ENCODE assay signal across 13 cellular contexts in the genomic region with DNA sequence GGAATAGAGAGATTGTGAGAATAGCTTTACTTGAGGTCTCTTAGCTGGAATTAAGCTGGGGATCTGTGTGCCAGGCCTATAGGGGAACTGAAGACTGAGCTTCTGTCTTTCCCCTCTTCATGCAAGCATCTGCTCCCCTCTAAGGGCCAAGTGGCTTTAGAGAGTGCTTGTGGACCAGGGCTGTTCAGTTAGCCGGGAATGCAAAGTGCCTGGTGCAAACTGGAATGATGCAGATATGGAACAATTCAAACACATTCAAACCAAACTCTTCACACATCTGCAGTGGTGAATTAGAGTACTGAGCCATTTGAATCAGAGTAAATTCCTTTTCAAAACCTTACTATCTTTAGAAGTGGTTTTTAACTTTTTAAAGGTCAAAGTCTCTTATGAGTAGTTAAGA.
DNase-seq lines count a peak whose midpoint lies in the region; ATAC-seq and TF ChIP-seq lines count a peak whose summit lies in the region.
"Had no signal": no experiment of that assay in that cellular context is flagged by ENCODE, and none has a peak within 500 bp of the region (broad histone marks: within the 10 kb centered on the region; RNA-seq: fewer than 3 reads in every experiment).

No MANE protein-coding gene starts in this region.

- no peaks in the 10 kb centered on the region for H4K20me1 ChIP-seq in neural progenitor cell (ENCODE audit: low read depth)

- no peak overlapping the region for H3K27ac Mint-ChIP-seq in neural progenitor cell
- H3K27ac Mint-ChIP-seq: nephron progenitor cell; stimulated activated naive CD8-positive, alpha-beta T cell treated with anti-CD3 and anti-CD28 coated beads, Interleukin-15, Interleukin-2, amounts not matched to agents 100 ng/mL and 50 ng/mL, for 24 hours had no signal

- no peak overlapping the region for H3K4me3 ChIP-seq in neural progenitor cell
- H3K4me3 ChIP-seq: breast epithelium had no signal

- H3K4me2 ChIP-seq in neural progenitor cell, result no peak overlapping the region

- peaks cover 11% of the 10 kb centered on the region for H3K4me1 Mint-ChIP-seq in neural progenitor cell

- TF ChIP-seq CTCF in neural progenitor cell (IDR thresholded peaks at IDR 0.05) (no peak), GM10266 (IDR thresholded peaks at IDR 0.05; ENCODE audit: control insufficient read depth, insufficient read depth, low read depth, missing control alignments) (no peak)

- H2AFZ ChIP-seq in neural progenitor cell (replicated peaks), result no peak overlapping the region

- no peaks in the 10 kb centered on the region for H3K27me3 ChIP-seq in neural progenitor cell
- H3K27me3 ChIP-seq: breast epithelium had no signal

- H3K79me2 ChIP-seq in neural progenitor cell (ENCODE audit: low read depth), result no peaks in the 10 kb centered on the region

- H3K9me3 Mint-ChIP-seq in neural progenitor cell, result no peaks in the 10 kb centered on the region
- H3K9me3 Mint-ChIP-seq: nephron progenitor cell; stimulated activated naive CD8-positive, alpha-beta T cell treated with anti-CD3 and anti-CD28 coated beads, Interleukin-15, Interleukin-2, amounts not matched to agents 100 ng/mL and 50 ng/mL, for 24 hours had no signal

- ATAC-seq in GM19025 (IDR thresholded peaks at IDR 0.05; ENCODE audit: low read depth, unreplicated experiment) (peak; percentile 45), HG02588 (IDR thresholded peaks at IDR 0.05; ENCODE audit: unreplicated experiment) (peak; percentile 59), HG03460 (IDR thresholded peaks at IDR 0.05; ENCODE audit: unreplicated experiment) (no peak)

- H3F3A ChIP-seq in neural progenitor cell (ENCODE audit: low read depth), result peaks cover 7% of the 10 kb centered on the region

- peak overlapping the region; percentile 31 for H3K27ac ChIP-seq in neural progenitor cell
- H3K27ac ChIP-seq: breast epithelium had no signal

- no peaks in the 10 kb centered on the region for H3K9me3 ChIP-seq in neural progenitor cell (ENCODE audit: low read depth)
- H3K9me3 ChIP-seq: breast epithelium had no signal

- no peaks in the 10 kb centered on the region for H3K36me3 Mint-ChIP-seq in neural progenitor cell

- H3K4me1 ChIP-seq in neural progenitor cell, result peaks cover 3% of the 10 kb centered on the region
- H3K4me1 ChIP-seq: breast epithelium had no signal

- H3K4me3 Mint-ChIP-seq in neural progenitor cell, result no peak overlapping the region
- H3K4me3 Mint-ChIP-seq: nephron progenitor cell; stimulated activated naive CD8-positive, alpha-beta T cell treated with anti-CD3 and anti-CD28 coated beads, Interleukin-15, Interleukin-2, amounts not matched to agents 100 ng/mL and 50 ng/mL, for 24 hours had no signal

- DNase-seq in NCI-H69 (lab: John Stamatoyannopoulos, UW), result peak; percentile 45
- peak; percentile 40 for DNase-seq in neural progenitor cell (ENCODE audit: low spot score)
- no peak for DNase-seq in GM10266 (ENCODE audit: extremely low spot score)
- no peak for DNase-seq in NCI-H446 treated with DMSO at 0.1 percent for 48 hours (lab: John Stamatoyannopoulos, UW)
- DNase-seq in superior temporal gyrus (ENCODE audit: extremely low spot score), result no peak
- DNase-seq: erythroblast, Karpas-422, nephron progenitor cell had no signal

- H3K9ac ChIP-seq in neural progenitor cell, result no peak overlapping the region

- H3K36me3 ChIP-seq in neural progenitor cell, result no peaks in the 10 kb centered on the region
- H3K36me3 ChIP-seq: breast epithelium had no signal

- no peaks in the 10 kb centered on the region for H3K27me3 Mint-ChIP-seq in neural progenitor cell (ENCODE audit: insufficient read depth, low read depth)
- H3K27me3 Mint-ChIP-seq: stimulated activated naive CD8-positive, alpha-beta T cell treated with anti-CD3 and anti-CD28 coated beads, Interleukin-15, Interleukin-2, amounts not matched to agents 100 ng/mL and 50 ng/mL, for 24 hours had no signal

Comparison
In these comparisons a context has a peak if more than half of its experiments do, and no peak if none do; other contexts are left out.
1. DNase-seq: peak in NCI-H69 (single experiment) and neural progenitor cell (single experiment); none in GM10266 (single experiment), NCI-H446 treated with DMSO at 0.1 percent for 48 hours (single experiment) and superior temporal gyrus (single experiment).